15 cellular contexts compared by ENCODE assay signal in the genomic region with DNA sequence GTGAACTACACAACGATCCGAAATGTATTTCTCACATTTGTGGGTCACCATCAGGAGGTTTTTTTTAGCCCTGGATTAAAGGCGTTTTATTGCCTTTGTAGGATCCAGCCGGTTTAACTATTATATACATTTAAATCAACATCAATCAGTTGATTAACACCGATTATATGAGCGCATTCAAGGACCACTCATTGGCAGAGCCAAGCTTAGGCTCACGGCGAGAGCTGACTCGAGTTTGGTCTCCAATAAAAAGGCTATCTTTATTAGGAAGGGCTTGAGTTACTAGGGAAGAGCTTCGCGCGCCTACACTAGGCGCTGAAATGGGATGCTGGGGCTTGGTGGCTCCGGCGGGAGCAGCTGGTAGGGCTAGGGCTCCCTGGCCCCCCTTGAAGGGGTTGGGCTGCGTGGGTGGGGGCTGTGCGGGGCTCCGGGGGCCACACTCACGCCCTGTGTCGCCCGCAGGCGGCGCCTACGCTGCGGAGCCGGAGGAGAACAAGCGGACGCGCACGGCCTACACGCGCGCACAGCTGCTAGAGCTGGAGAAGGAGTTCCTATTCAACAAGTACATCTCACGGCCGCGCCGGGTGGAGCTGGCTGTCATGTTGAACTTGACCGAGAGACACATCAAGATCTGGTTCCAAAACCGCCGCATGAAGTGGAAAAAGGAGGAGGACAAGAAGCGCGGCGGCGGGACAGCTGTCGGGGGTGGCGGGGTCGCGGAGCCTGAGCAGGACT. TPM values are rescaled to one million over a fixed set of nuclear protein-coding genes. Genes with fewer than 3 reads are reported as not detected.
A peak's percentile ranks its signal among the peaks of the same experiment; 100 is the strongest.
DNase-seq lines count a peak whose midpoint lies in the region; ATAC-seq and FAIRE-seq lines count a peak whose summit lies in the region.
"Had no signal": no experiment of that assay in that cellular context is flagged by ENCODE, and none has a peak within 500 bp of the region (broad histone marks: within the 10 kb centered on the region; RNA-seq: fewer than 3 reads in every experiment).

No MANE protein-coding gene starts in this region.

- DNase-seq in activated naive CD4-positive, alpha-beta T cell treated with anti-CD3 and anti-CD28 coated beads, Interleukin-2, amount 10 ng/mL, durations not matched to agents 7 days and 5 days, result no peak
- DNase-seq in activated naive CD4-positive, alpha-beta T cell treated with Interleukin-2 at 50 U/mL for 16 hours, result no peak
- DNase-seq in activated CD4-positive, alpha-beta memory T cell treated with anti-CD3 and anti-CD28 coated beads for 36 hours, result peak; percentile 22
- peak; percentile 22 to 25 for DNase-seq in stimulated activated naive CD8-positive, alpha-beta T cell treated with anti-CD3 and anti-CD28 coated beads, Interleukin-15, amount 100 ng/mL, for 72 hours
- no peak for DNase-seq in DMS114 treated with DMSO at 0.1 percent for 48 hours (lab: John Stamatoyannopoulos, UW; ENCODE audit: unreplicated experiment)
- DNase-seq: gastrocnemius medialis, NCI-H1092, NCI-H446, T-cell had no signal

- peak overlapping the region; percentile 50 for H3K27ac Mint-ChIP-seq in activated naive CD4-positive, alpha-beta T cell treated with anti-CD3 and anti-CD28 coated beads, Interleukin-2, amount 10 ng/mL, durations not matched to agents 7 days and 5 days
- H3K27ac Mint-ChIP-seq in activated CD4-positive, alpha-beta memory T cell treated with anti-CD3 and anti-CD28 coated beads for 36 hours, result no peak overlapping the region
- no peak overlapping the region for H3K27ac Mint-ChIP-seq in stimulated activated naive CD8-positive, alpha-beta T cell treated with anti-CD3 and anti-CD28 coated beads, Interleukin-15, amount 100 ng/mL, for 72 hours
- no peak overlapping the region for H3K27ac Mint-ChIP-seq in activated T-helper 17 cell treated with anti-CD3 and anti-CD28 coated beads, Interleukin-2, amount 50 U/mL, for 72 hours
- H3K27ac Mint-ChIP-seq: T-cell had no signal

- ATAC-seq in stimulated activated naive CD8-positive, alpha-beta T cell treated with anti-CD3 and anti-CD28 coated beads, Interleukin-15, amount 100 ng/mL, for 72 hours, result no peak
- no peak for ATAC-seq in HG03095 (IDR thresholded peaks at IDR 0.05; ENCODE audit: unreplicated experiment)
- no peak for ATAC-seq in activated T-helper 17 cell treated with anti-CD3 and anti-CD28 coated beads, Interleukin-2, amount 50 U/mL, for 72 hours (replicated peaks)
- ATAC-seq: gastrocnemius medialis, Panc1, T-cell had no signal

- H3K4me1 Mint-ChIP-seq in activated naive CD4-positive, alpha-beta T cell treated with anti-CD3 and anti-CD28 coated beads, Interleukin-2, amount 10 ng/mL, durations not matched to agents 7 days and 5 days, result peaks cover 13% of the 10 kb centered on the region
- peaks cover 35% of the 10 kb centered on the region for H3K4me1 Mint-ChIP-seq in activated CD4-positive, alpha-beta memory T cell treated with anti-CD3 and anti-CD28 coated beads for 36 hours (ENCODE audit: low read depth)
- peaks cover 83% of the 10 kb centered on the region for H3K4me1 Mint-ChIP-seq in stimulated activated naive CD8-positive, alpha-beta T cell treated with anti-CD3 and anti-CD28 coated beads, Interleukin-15, amount 100 ng/mL, for 72 hours
- peaks cover 6% of the 10 kb centered on the region for H3K4me1 Mint-ChIP-seq in activated T-helper 17 cell treated with anti-CD3 and anti-CD28 coated beads, Interleukin-2, amount 50 U/mL, for 72 hours

- peak; percentile 17 for FAIRE-seq in islet of Langerhans (lab: Jason Lieb, UNC)
- FAIRE-seq: keratinocyte had no signal

- CTCF ChIA-PET in activated naive CD4-positive, alpha-beta T cell treated with anti-CD3 and anti-CD28 coated beads, Interleukin-2, amount 10 ng/mL, durations not matched to agents 7 days and 5 days (lab: Charles Lee), result interaction anchor here (2.1 kb wide), 1 partner anchor 98 kb away, joined by 5 read pairs; no protein-coding TSS in a partner anchor
- CTCF ChIA-PET in activated CD4-positive, alpha-beta memory T cell treated with anti-CD3 and anti-CD28 coated beads for 36 hours (lab: Charles Lee), result interaction anchor here (0.9 to 2.0 kb wide), 4 partner anchors 22 to 44 kb away, joined by 3 to 8 read pairs (median 5); no protein-coding TSS in a partner anchor

- H3K36me3 Mint-ChIP-seq in activated naive CD4-positive, alpha-beta T cell treated with anti-CD3 and anti-CD28 coated beads, Interleukin-2, amount 10 ng/mL, durations not matched to agents 7 days and 5 days, result peaks cover 2% of the 10 kb centered on the region
- H3K36me3 Mint-ChIP-seq in activated CD4-positive, alpha-beta memory T cell treated with anti-CD3 and anti-CD28 coated beads for 36 hours, result no peaks in the 10 kb centered on the region
- H3K36me3 Mint-ChIP-seq in activated T-helper 17 cell treated with anti-CD3 and anti-CD28 coated beads, Interleukin-2, amount 50 U/mL, for 72 hours (ENCODE audit: low read depth), result no peaks in the 10 kb centered on the region
- H3K36me3 Mint-ChIP-seq: T-cell had no signal

- H3K9me3 Mint-ChIP-seq in activated naive CD4-positive, alpha-beta T cell treated with anti-CD3 and anti-CD28 coated beads, Interleukin-2, amount 10 ng/mL, durations not matched to agents 7 days and 5 days, result no peaks in the 10 kb centered on the region
- H3K9me3 Mint-ChIP-seq in activated CD4-positive, alpha-beta memory T cell treated with anti-CD3 and anti-CD28 coated beads for 36 hours, result no peaks in the 10 kb centered on the region
- no peaks in the 10 kb centered on the region for H3K9me3 Mint-ChIP-seq in stimulated activated naive CD8-positive, alpha-beta T cell treated with anti-CD3 and anti-CD28 coated beads, Interleukin-15, amount 100 ng/mL, for 72 hours
- no peaks in the 10 kb centered on the region for H3K9me3 Mint-ChIP-seq in activated T-helper 17 cell treated with anti-CD3 and anti-CD28 coated beads, Interleukin-2, amount 50 U/mL, for 72 hours
- H3K9me3 Mint-ChIP-seq: T-cell had no signal

- POLR2A ChIA-PET in activated CD4-positive, alpha-beta memory T cell treated with anti-CD3 and anti-CD28 coated beads for 36 hours (lab: Charles Lee), result no interaction called here

- intact Hi-C loops in activated CD4-positive, alpha-beta memory T cell treated with anti-CD3 and anti-CD28 coated beads for 36 hours (cut with micrococcal nuclease), result loop anchor here (2.0 to 5.0 kb wide), 3 partner anchors 45 to 132 kb away; a partner anchor contains a TSS

- peaks cover 100% of the 10 kb centered on the region for H3K27me3 Mint-ChIP-seq in activated naive CD4-positive, alpha-beta T cell treated with anti-CD3 and anti-CD28 coated beads, Interleukin-2, amount 10 ng/mL, durations not matched to agents 7 days and 5 days
- H3K27me3 Mint-ChIP-seq in activated CD4-positive, alpha-beta memory T cell treated with anti-CD3 and anti-CD28 coated beads for 36 hours, result peaks cover 75% of the 10 kb centered on the region
- H3K27me3 Mint-ChIP-seq in stimulated activated naive CD8-positive, alpha-beta T cell treated with anti-CD3 and anti-CD28 coated beads, Interleukin-15, amount 100 ng/mL, for 72 hours, result peaks cover 99% of the 10 kb centered on the region
- peaks cover 59% of the 10 kb centered on the region for H3K27me3 Mint-ChIP-seq in activated T-helper 17 cell treated with anti-CD3 and anti-CD28 coated beads, Interleukin-2, amount 50 U/mL, for 72 hours

- H3K4me3 Mint-ChIP-seq in activated naive CD4-positive, alpha-beta T cell treated with anti-CD3 and anti-CD28 coated beads, Interleukin-2, amount 10 ng/mL, durations not matched to agents 7 days and 5 days, result no peak overlapping the region
- peak overlapping the region; percentile 20 for H3K4me3 Mint-ChIP-seq in activated CD4-positive, alpha-beta memory T cell treated with anti-CD3 and anti-CD28 coated beads for 36 hours
- H3K4me3 Mint-ChIP-seq in stimulated activated naive CD8-positive, alpha-beta T cell treated with anti-CD3 and anti-CD28 coated beads, Interleukin-15, amount 100 ng/mL, for 72 hours, result peak overlapping the region; percentile 62 to 71
- no peak overlapping the region for H3K4me3 Mint-ChIP-seq in activated T-helper 17 cell treated with anti-CD3 and anti-CD28 coated beads, Interleukin-2, amount 50 U/mL, for 72 hours

RNA-seq across cellular contexts. Expression of a gene that starts 4.2 kb away (rescaled TPM):
- total RNA-seq in activated CD4-positive, alpha-beta memory T cell treated with anti-CD3 and anti-CD28 coated beads for 36 hours, result not detected
- total RNA-seq in activated T-helper 17 cell treated with anti-CD3 and anti-CD28 coated beads, Interleukin-2, amount 50 U/mL, for 72 hours, result not detected
- total RNA-seq: G401, gastrocnemius medialis, T-cell had no signal

RNA-seq across cellular contexts. Expression of a gene that starts 45.2 kb away (rescaled TPM):
- total RNA-seq in activated CD4-positive, alpha-beta memory T cell treated with anti-CD3 and anti-CD28 coated beads for 36 hours, result not detected
- total RNA-seq in activated T-helper 17 cell treated with anti-CD3 and anti-CD28 coated beads, Interleukin-2, amount 50 U/mL, for 72 hours, result not detected

Comparison
In these comparisons a context has a peak if more than half of its experiments do, and no peak if none do; other contexts are left out.
1. DNase-seq: peak in activated CD4-positive, alpha-beta memory T cell treated with anti-CD3 and anti-CD28 coated beads for 36 hours (single experiment) and stimulated activated naive CD8-positive, alpha-beta T cell treated with anti-CD3 and anti-CD28 coated beads, Interleukin-15, amount 100 ng/mL, for 72 hours (2 of 2); none in activated naive CD4-positive, alpha-beta T cell treated with anti-CD3 and anti-CD28 coated beads, Interleukin-2, amount 10 ng/mL, durations not matched to agents 7 days and 5 days (single experiment), activated naive CD4-positive, alpha-beta T cell treated with Interleukin-2 at 50 U/mL for 16 hours (single experiment) and DMS114 treated with DMSO at 0.1 percent for 48 hours (single experiment).
2. H3K4me3 Mint-ChIP-seq: peak in activated CD4-positive, alpha-beta memory T cell treated with anti-CD3 and anti-CD28 coated beads for 36 hours (single experiment) and stimulated activated naive CD8-positive, alpha-beta T cell treated with anti-CD3 and anti-CD28 coated beads, Interleukin-15, amount 100 ng/mL, for 72 hours (2 of 2); none in activated naive CD4-positive, alpha-beta T cell treated with anti-CD3 and anti-CD28 coated beads, Interleukin-2, amount 10 ng/mL, durations not matched to agents 7 days and 5 days (single experiment) and activated T-helper 17 cell treated with anti-CD3 and anti-CD28 coated beads, Interleukin-2, amount 50 U/mL, for 72 hours (single experiment).